ENCODE assay signal across 8 cellular contexts in the genomic region with DNA sequence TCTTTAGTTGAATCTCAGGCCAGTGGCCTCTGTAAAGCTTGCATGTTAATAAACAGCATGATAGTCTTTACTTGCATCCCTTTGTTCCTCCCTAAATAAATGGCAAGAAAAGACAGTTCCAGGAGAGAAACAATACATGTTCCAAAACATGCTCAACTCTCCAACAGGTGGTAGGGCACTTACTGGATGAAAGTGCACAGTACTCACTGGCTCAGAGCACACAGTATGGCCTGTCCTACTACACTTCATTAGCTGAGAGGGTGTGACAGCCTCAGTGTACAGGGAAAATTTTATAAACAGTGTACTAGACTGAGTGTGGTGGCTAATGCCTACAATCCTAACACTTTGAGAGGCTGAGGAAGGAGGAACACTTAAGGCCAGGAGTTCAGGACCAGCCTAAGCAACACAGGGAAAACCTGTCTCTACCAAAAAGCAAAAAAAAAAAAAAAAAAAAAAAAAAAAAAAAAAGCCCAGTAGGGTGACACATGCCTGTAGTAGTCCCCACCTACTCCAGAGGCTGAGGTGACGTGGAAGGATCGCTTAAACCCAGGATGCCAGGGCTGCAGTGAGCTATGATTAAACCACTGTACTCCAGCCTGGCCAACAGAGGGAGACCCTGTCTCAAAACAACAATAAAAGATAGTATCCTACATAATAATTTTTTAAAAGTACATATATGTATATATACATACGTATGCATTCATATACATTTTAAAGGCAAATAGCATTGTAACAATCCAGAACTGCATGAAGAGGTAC. TPM values are rescaled to one million over a fixed set of nuclear protein-coding genes. Genes with fewer than 3 reads are reported as not detected.
A peak's percentile ranks its signal among the peaks of the same experiment; 100 is the strongest.
DNase-seq lines count a peak whose midpoint lies in the region; ATAC-seq and TF ChIP-seq lines count a peak whose summit lies in the region.
"Had no signal": no experiment of that assay in that cellular context is flagged by ENCODE, and none has a peak within 500 bp of the region (broad histone marks: within the 10 kb centered on the region; RNA-seq: fewer than 3 reads in every experiment).

No MANE protein-coding gene starts in this region.

- POLR2A ChIA-PET in CD8-positive, alpha-beta T cell (lab: Charles Lee) = interaction anchor here (0.9 kb wide), 1 partner anchor 145 kb away, joined by 5 read pairs; no protein-coding TSS in a partner anchor
- POLR2A ChIA-PET in HEK293 (lab: Yijun Ruan, JAX) = interaction anchor here (1.3 kb wide), 1 partner anchor 55 kb away, joined by 4 read pairs; no protein-coding TSS in a partner anchor

- H3K9me3 ChIP-seq in CD8-positive, alpha-beta T cell (ENCODE audit: low read length) = no peaks in the 10 kb centered on the region
- H3K9me3 ChIP-seq in HEK293 (ENCODE audit: control insufficient read depth, insufficient read depth, low read depth, low read length) (no peaks in the 10 kb centered on the region), testis (no peaks in the 10 kb centered on the region)

- H3K36me3 ChIP-seq in CD8-positive, alpha-beta T cell (ENCODE audit: insufficient read depth, low read length) = no peaks in the 10 kb centered on the region
- H3K36me3 ChIP-seq in HEK293 (ENCODE audit: control insufficient read depth in 2 of 2, insufficient read depth in 1 of 2, low read length in 2 of 2) (peaks cover 0 to 8% of the 10 kb centered on the region in 2 experiments; a peak in 1 of 3 replicates), testis (ENCODE audit: low read depth, missing control alignments) (no peaks in the 10 kb centered on the region)

- H3K9me3 Mint-ChIP-seq in CD8-positive, alpha-beta T cell = no peaks in the 10 kb centered on the region
- H3K9me3 Mint-ChIP-seq in activated naive CD4-positive, alpha-beta T cell treated with anti-CD3 and anti-CD28 coated beads, Interleukin-2, amount 10 ng/mL, durations not matched to agents 7 days and 5 days = no peaks in the 10 kb centered on the region

- TF ChIP-seq CTCF in CD8-positive, alpha-beta T cell (IDR thresholded peaks at IDR 0.05) = peak; percentile 24
- TF ChIP-seq CTCF in HEK293 (tag by site-specific recombination; IDR thresholded peaks at IDR 0.05) (no peak), testis (IDR thresholded peaks at IDR 0.05) (no peak)

- H3K27ac Mint-ChIP-seq in CD8-positive, alpha-beta T cell = peak overlapping the region; percentile 32
- H3K27ac Mint-ChIP-seq in activated naive CD4-positive, alpha-beta T cell treated with anti-CD3 and anti-CD28 coated beads, Interleukin-2, amount 10 ng/mL, durations not matched to agents 7 days and 5 days = peak overlapping the region; percentile 37

- H3K4me3 Mint-ChIP-seq in CD8-positive, alpha-beta T cell = no peak overlapping the region
- H3K4me3 Mint-ChIP-seq in activated naive CD4-positive, alpha-beta T cell treated with anti-CD3 and anti-CD28 coated beads, Interleukin-2, amount 10 ng/mL, durations not matched to agents 7 days and 5 days = no peak overlapping the region

- no peaks in the 10 kb centered on the region for H3K4me1 ChIP-seq in CD8-positive, alpha-beta T cell (ENCODE audit: insufficient read depth, low read length)
- H3K4me1 ChIP-seq in HEK293 (ENCODE audit: control insufficient read depth, insufficient read depth, low read length) (peaks cover 15% of the 10 kb centered on the region), testis (no peaks in the 10 kb centered on the region)

- intact Hi-C loops in CD8-positive, alpha-beta T cell (cut with DNase I, micrococcal nuclease) = loop anchor here in 1 of 2 experiments (10.0 kb wide), 1 partner anchor 666 kb away; no protein-coding TSS in a partner anchor
- intact Hi-C loops in head of caudate nucleus (cut with DNase I) = no loop called here
- intact Hi-C loops in testis (cut with DNase I; ENCODE audit: low total_unique reads) = no loop called here

- no peaks in the 10 kb centered on the region for H3K27me3 ChIP-seq in CD8-positive, alpha-beta T cell (ENCODE audit: insufficient read depth, low read length)
- H3K27me3 ChIP-seq in testis = no peaks in the 10 kb centered on the region

- no peak overlapping the region for H3K27ac ChIP-seq in CD8-positive, alpha-beta T cell (ENCODE audit: low read depth, low read length)
- H3K27ac ChIP-seq in HEK293 (ENCODE audit: extremely low read depth, low read depth, low read length) = no peak overlapping the region
- H3K27ac ChIP-seq in testis = no peak overlapping the region

- CTCF ChIA-PET in CD8-positive, alpha-beta T cell (lab: Charles Lee) = interaction anchor here (0.7 to 1.5 kb wide), 5 partner anchors 10 to 162 kb away, joined by 3 to 6 read pairs (median 4); no protein-coding TSS in a partner anchor
- CTCF ChIA-PET in HEK293 (lab: Yijun Ruan, JAX) = interaction anchor here (0.6 to 2.0 kb wide), 4 partner anchors 58 to 160 kb away, joined by 4 to 11 read pairs (median 5); no protein-coding TSS in a partner anchor
- CTCF ChIA-PET in activated naive CD4-positive, alpha-beta T cell treated with anti-CD3 and anti-CD28 coated beads, Interleukin-2, amount 10 ng/mL, durations not matched to agents 7 days and 5 days (lab: Charles Lee) = interaction anchor here (1.0 to 2.4 kb wide), 2 partner anchors 14 to 160 kb away, joined by 3 to 18 read pairs; no protein-coding TSS in a partner anchor

- no peaks in the 10 kb centered on the region for H3K27me3 Mint-ChIP-seq in CD8-positive, alpha-beta T cell (ENCODE audit: low read depth)
- no peaks in the 10 kb centered on the region for H3K27me3 Mint-ChIP-seq in activated naive CD4-positive, alpha-beta T cell treated with anti-CD3 and anti-CD28 coated beads, Interleukin-2, amount 10 ng/mL, durations not matched to agents 7 days and 5 days

- 93% methylated on average over 3 of the region's 3 CpGs for WGBS in testis, 2 donors

- peaks cover 31% of the 10 kb centered on the region for H3K4me1 Mint-ChIP-seq in CD8-positive, alpha-beta T cell (ENCODE audit: low read depth)
- peaks cover 41% of the 10 kb centered on the region for H3K4me1 Mint-ChIP-seq in activated naive CD4-positive, alpha-beta T cell treated with anti-CD3 and anti-CD28 coated beads, Interleukin-2, amount 10 ng/mL, durations not matched to agents 7 days and 5 days

- TF ChIP-seq POLR2A in testis (IDR thresholded peaks at IDR 0.05) = no peak

- peak; percentile 31 for ATAC-seq in CD8-positive, alpha-beta T cell

- no peak overlapping the region for H3K4me3 ChIP-seq in CD8-positive, alpha-beta T cell (ENCODE audit: low read depth, low read length)
- H3K4me3 ChIP-seq in HEK293 (ENCODE audit: low read depth, low read length) = no peak overlapping the region
- H3K4me3 ChIP-seq in testis = no peak overlapping the region

- H3K36me3 Mint-ChIP-seq in CD8-positive, alpha-beta T cell = peaks cover 20% of the 10 kb centered on the region
- peaks cover 43% of the 10 kb centered on the region for H3K36me3 Mint-ChIP-seq in activated naive CD4-positive, alpha-beta T cell treated with anti-CD3 and anti-CD28 coated beads, Interleukin-2, amount 10 ng/mL, durations not matched to agents 7 days and 5 days

- DNase-seq in CD8-positive, alpha-beta T cell = no peak
- DNase-seq in activated naive CD4-positive, alpha-beta T cell treated with anti-CD3 and anti-CD28 coated beads, Interleukin-2, amount 10 ng/mL, durations not matched to agents 7 days and 5 days = no peak
- DNase-seq in kidney tubule cell (ENCODE audit: low spot score) = peak; percentile 19
- DNase-seq in effector CD4-positive, alpha-beta T cell = no peak
- no peak for DNase-seq in head of caudate nucleus
- DNase-seq in testis = no peak
- DNase-seq: T1000 had no signal

TF ChIP-seq in HEK293, 187 proteins besides CTCF, POLR2A, EP300 and RAD21:
- TF ChIP-seq SCRT2 (tag by site-specific recombination; IDR thresholded peaks at IDR 0.05) (peak; percentile 64), SCRT1 (tag by site-specific recombination; IDR thresholded peaks at IDR 0.05; ENCODE audit: borderline replicate concordance) (peak; percentile 8; the same call in 1 of the 2 replicates), ZBTB1 (tag by site-specific recombination; IDR thresholded peaks at IDR 0.05) (no peak)

RNA-seq across cellular contexts. Expression of gene SOS1, which starts 51.9 kb away (rescaled TPM):
- 10 to 100 TPM; 20.2 to 22.8 TPM for total RNA-seq in CD8-positive, alpha-beta T cell
- 10 to 100 TPM; 40.6 to 48.7 TPM for total RNA-seq in testis
- 27.0 TPM for polyA plus RNA-seq in testis (ENCODE audit: insufficient read depth, low read depth, low replicate concordance)
